9 cellular contexts compared by ENCODE assay signal in the genomic region with DNA sequence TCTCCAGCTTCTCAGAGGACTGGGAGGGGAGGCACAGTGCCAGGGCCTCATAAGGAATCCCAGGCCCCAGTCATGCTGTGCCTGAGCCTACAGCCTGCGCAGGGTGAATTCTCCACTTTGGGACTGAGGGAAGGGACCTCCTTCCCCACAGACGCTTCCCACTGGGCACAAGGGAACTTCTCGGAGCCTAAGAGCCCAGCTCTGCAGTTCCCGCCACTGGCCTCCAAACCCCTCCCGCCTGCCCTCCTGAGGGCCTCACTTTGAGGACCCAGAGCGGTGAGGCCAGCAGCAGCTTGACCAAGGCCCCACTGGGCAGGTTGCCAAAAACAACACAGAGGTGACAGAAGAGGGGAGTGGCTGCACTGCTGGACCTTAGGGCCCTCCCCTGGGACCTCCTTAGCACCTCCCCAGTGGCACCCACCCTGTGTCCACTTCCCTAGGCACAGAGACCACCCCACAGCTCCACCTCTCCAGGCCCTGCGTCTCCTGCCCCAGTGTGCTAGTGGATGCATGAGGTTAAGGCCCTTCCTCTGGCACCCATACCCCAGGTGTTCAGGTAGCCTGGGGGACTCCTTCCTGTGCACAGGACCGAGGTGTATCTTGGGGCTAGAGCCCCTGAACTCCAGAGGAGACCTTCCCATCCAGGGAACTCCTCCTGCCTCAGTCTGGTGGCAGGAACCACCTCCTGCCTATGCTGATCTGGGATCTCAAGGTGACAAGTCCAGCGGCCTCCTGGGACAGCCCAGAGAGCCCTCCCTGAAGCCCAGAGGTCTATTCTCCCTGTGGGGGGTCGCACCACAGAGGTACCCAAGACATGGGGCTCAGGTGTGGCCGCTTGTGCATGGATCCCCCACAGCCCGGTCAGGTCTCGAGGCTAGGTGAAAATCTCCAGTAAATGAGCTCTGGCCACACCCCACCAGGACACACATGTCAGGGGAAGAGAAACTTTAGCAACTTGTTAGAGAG. TPM values are rescaled to one million over a fixed set of nuclear protein-coding genes. Genes with fewer than 3 reads are reported as not detected.
A peak's percentile ranks its signal among the peaks of the same experiment; 100 is the strongest.
DNase-seq lines count a peak whose midpoint lies in the region; ATAC-seq and TF ChIP-seq lines count a peak whose summit lies in the region.
"Had no signal": no experiment of that assay in that cellular context is flagged by ENCODE, and none has a peak within 500 bp of the region (broad histone marks: within the 10 kb centered on the region; RNA-seq: fewer than 3 reads in every experiment).

No MANE protein-coding gene starts in this region.

- H3K9ac ChIP-seq in duodenal mucosa (ENCODE audit: low read depth in 1 of 2, low read length in 2 of 2): peak overlapping the region in 1 of 2 donors; percentile 26

- no peak for TF ChIP-seq EP300 in tibial nerve (IDR thresholded peaks at IDR 0.05)

- H3K27me3 ChIP-seq in duodenal mucosa (ENCODE audit: control insufficient read depth in 1 of 2, insufficient read depth in 2 of 2, low read length in 2 of 2) (no peaks in the 10 kb centered on the region), tibial nerve (no peaks in the 10 kb centered on the region)

- no peaks in the 10 kb centered on the region for H3K9me3 ChIP-seq in duodenal mucosa (ENCODE audit: control insufficient read depth in 1 of 2, low read length in 2 of 2)
- no peaks in the 10 kb centered on the region for H3K9me3 ChIP-seq in tibial nerve
- H3K9me3 ChIP-seq: HAP-1 had no signal

- TF ChIP-seq CTCF in tibial nerve (IDR thresholded peaks at IDR 0.05): no peak

- H3K36me3 ChIP-seq in duodenal mucosa (ENCODE audit: control insufficient read depth in 1 of 2, insufficient read depth in 2 of 2, low read length in 2 of 2): peaks cover 5 to 9% of the 10 kb centered on the region in 2 donors
- peaks cover 0 to 13% (median 0%) of the 10 kb centered on the region in 3 donors for H3K36me3 ChIP-seq in tibial nerve

- TF ChIP-seq POLR2A in tibial nerve (IDR thresholded peaks at IDR 0.05): no peak

- WGBS in tibial nerve, 2 donors: 40 to 55% methylated on average over 11 of the region's 13 CpGs

- DNase-seq in NCI-H510A treated with DMSO at 0.1 percent for 48 hours (lab: John Stamatoyannopoulos, UW) (peak; percentile 38), lung microvascular endothelial cell (ENCODE audit: low read depth in 2 of 2) (peak; percentile 34 to 61), tibial nerve (ENCODE audit: low spot score in 2 of 2) (no peak), NCI-H2081 treated with DMSO at 0.1 percent for 48 hours (lab: John Stamatoyannopoulos, UW) (no peak), NCI-H1048 (lab: John Stamatoyannopoulos, UW) (no peak)

- ATAC-seq in HG03280 (IDR thresholded peaks at IDR 0.05; ENCODE audit: unreplicated experiment): no peak

- H3K4me3 ChIP-seq in duodenal mucosa (ENCODE audit: low read depth in 1 of 2, low read length in 2 of 2) (peak overlapping the region; percentile 39 to 40), tibial nerve (peak overlapping the region in 2 of 4 donors; percentile 12 to 98)
- H3K4me3 ChIP-seq: HAP-1, SK-N-MC had no signal

- peaks cover 37 to 55% of the 10 kb centered on the region in 2 donors for H3K4me1 ChIP-seq in duodenal mucosa (ENCODE audit: control insufficient read depth in 1 of 2, insufficient read depth in 2 of 2, low read length in 2 of 2)
- H3K4me1 ChIP-seq in tibial nerve: peaks cover 2 to 80% (median 68%) of the 10 kb centered on the region in 4 donors

- H3K27ac ChIP-seq in duodenal mucosa (ENCODE audit: low read depth, low read length): peak overlapping the region; percentile 43
- peak overlapping the region; percentile 53 to 97 (median 90) for H3K27ac ChIP-seq in tibial nerve
- H3K27ac ChIP-seq: SK-N-MC had no signal

RNA-seq across cellular contexts. Expression of gene CASKIN2, which starts 3.4 kb away (rescaled TPM):
- total RNA-seq in lung microvascular endothelial cell: 7.0 and 11.5 TPM in 2 replicates
- total RNA-seq in tibial nerve: 10 to 100 TPM; 36.0 to 59.0 (median 51.3) TPM

RNA-seq across cellular contexts. Expression of gene TSEN54, which starts 4.4 kb away (rescaled TPM):
- 7.4 and 8.9 TPM in 2 replicates for total RNA-seq in lung microvascular endothelial cell
- 10 to 100 TPM; 43.3 to 84.6 (median 53.0) TPM for total RNA-seq in tibial nerve

RNA-seq across cellular contexts. Expression of gene LLGL2, which starts 13.6 kb away (rescaled TPM):
- total RNA-seq in lung microvascular endothelial cell (8.3 and 14.7 TPM in 2 replicates), tibial nerve (10 to 100 TPM in 1 of 4 donors, 1 to 10 TPM in 3; 8.4 to 18.4 (median 8.8) TPM)

RNA-seq across cellular contexts. Expression of gene TMEM94, which starts 55.5 kb away (rescaled TPM):
- total RNA-seq in lung microvascular endothelial cell: 20.0 and 20.6 TPM in 2 replicates
- total RNA-seq in tibial nerve: 10 to 100 TPM; 84.3 to 95.1 (median 89.9) TPM

Comparison
In these comparisons a context has a peak if more than half of its experiments do, and no peak if none do; other contexts are left out.
1. DNase-seq: peak in NCI-H510A treated with DMSO at 0.1 percent for 48 hours (single experiment) and lung microvascular endothelial cell (2 of 2); none in tibial nerve (0 of 2), NCI-H2081 treated with DMSO at 0.1 percent for 48 hours (single experiment) and NCI-H1048 (single experiment).